Comparison of ENCODE assay signal across 8 cellular contexts in the genomic region with DNA sequence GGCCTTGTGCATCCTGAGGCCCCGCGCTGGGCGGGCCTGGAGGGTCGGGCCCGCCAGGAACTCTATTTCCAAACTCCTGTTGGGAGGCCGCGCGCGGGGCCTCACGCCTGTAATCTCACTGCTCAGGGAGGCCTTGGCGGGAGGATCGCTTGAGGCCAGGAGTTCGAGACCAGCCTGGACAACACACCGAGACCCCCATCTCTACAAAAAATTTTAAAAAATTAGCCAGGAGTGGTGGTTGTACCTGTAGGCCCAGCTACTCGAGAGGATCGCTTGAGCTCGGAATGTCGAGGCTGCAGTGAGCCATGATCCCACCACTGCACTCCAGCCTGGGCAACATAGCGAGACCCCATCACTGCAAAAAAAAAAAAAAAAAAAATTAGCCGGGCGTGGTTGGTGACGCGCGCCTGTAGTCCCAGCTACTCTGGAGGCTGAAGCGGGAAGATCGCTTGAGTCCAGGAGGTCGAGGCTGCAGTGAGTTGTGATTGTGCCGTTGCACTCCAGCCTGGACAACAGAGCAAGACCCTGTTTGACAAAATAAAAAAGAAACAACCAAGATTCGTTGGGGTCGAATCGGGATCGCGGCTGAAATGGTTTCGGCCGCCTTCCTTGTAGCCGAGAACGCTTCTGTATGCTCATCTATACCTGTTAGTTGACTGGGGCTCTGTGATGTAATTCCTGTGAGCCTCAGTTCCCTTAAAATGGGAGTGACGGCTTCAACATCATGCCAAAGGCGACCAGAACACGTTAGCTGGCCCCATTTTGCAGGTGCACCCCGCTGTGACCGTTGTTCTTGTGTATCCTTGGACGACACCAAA. TPM values are rescaled to one million over a fixed set of nuclear protein-coding genes. Genes with fewer than 3 reads are reported as not detected.
DNase-seq lines count a peak whose midpoint lies in the region; ATAC-seq and TF ChIP-seq lines count a peak whose summit lies in the region.

No MANE protein-coding gene starts in this region.

- H4K20me1 ChIP-seq in KMS-11 (ENCODE audit: insufficient read depth): peaks cover 27% of the 10 kb centered on the region

- H3K27me3 Mint-ChIP-seq in chondrocyte (ENCODE audit: low read depth): no peaks in the 10 kb centered on the region

- H3K4me1 ChIP-seq in KMS-11 (ENCODE audit: low read depth, poor library complexity, severe bottlenecking) (peaks cover 58% of the 10 kb centered on the region), muscle layer of colon (ENCODE audit: insufficient read depth, low read length) (peaks cover 58% of the 10 kb centered on the region)

- H3K4me1 Mint-ChIP-seq in chondrocyte (ENCODE audit: low read depth): peaks cover 62% of the 10 kb centered on the region

- TF ChIP-seq CTCF in AG04450 (IDR thresholded peaks at IDR 0.05; ENCODE audit: low read depth, low read length) (no peak), KMS-11 (conservative IDR thresholded peaks at IDR 0.05; ENCODE audit: low read depth, low read length) (no peak), chondrocyte (IDR thresholded peaks at IDR 0.05) (no peak)

- peaks cover 3% of the 10 kb centered on the region for H3K36me3 Mint-ChIP-seq in chondrocyte (ENCODE audit: low read depth)

- H3K27me3 ChIP-seq in AG04450 (ENCODE audit: control insufficient read depth, insufficient read depth, low read length) (no peaks in the 10 kb centered on the region), KMS-11 (ENCODE audit: insufficient read depth, low read depth) (no peaks in the 10 kb centered on the region), muscle layer of colon (ENCODE audit: control insufficient read depth in 1 of 2, insufficient read depth in 2 of 2, low read length in 2 of 2) (no peaks in the 10 kb centered on the region)

- POLR2A ChIA-PET in AG04450 (lab: Yijun Ruan, JAX): interaction anchor here (0.6 to 1.1 kb wide), 2 partner anchors 79 to 239 kb away, joined by 4 to 5 read pairs; partner anchors contain the start of gene GADD45B

- CTCF ChIA-PET in AG04450 (lab: Charles Lee): interaction anchor here (1.3 to 2.8 kb wide), 2 partner anchors 79 to 81 kb away, joined by 8 to 14 read pairs; no protein-coding TSS in a partner anchor

- no peak for DNase-seq in AG04450 (ENCODE audit: low read depth, low spot score)
- DNase-seq in chondrocyte (ENCODE audit: low spot score): no peak
- DNase-seq in NCI-H2171 (lab: John Stamatoyannopoulos, UW): no peak
- DNase-seq in DMS53 (lab: John Stamatoyannopoulos, UW): no peak
- no peak for DNase-seq in NCI-H2227 (lab: John Stamatoyannopoulos, UW; ENCODE audit: unreplicated experiment)

- no peaks in the 10 kb centered on the region for H3K9me3 Mint-ChIP-seq in chondrocyte (ENCODE audit: low read depth)

- peak overlapping the region; percentile 96 for H3K4me3 Mint-ChIP-seq in chondrocyte (ENCODE audit: unreplicated experiment)

- H3K27ac ChIP-seq in AG04450 (ENCODE audit: low read depth, low read length) (peak overlapping the region; percentile 95), KMS-11 (peak overlapping the region; percentile 78), muscle layer of colon (ENCODE audit: low read depth, low read length) (peak overlapping the region; percentile 99)

- ATAC-seq in GM19463 (IDR thresholded peaks at IDR 0.05; ENCODE audit: unreplicated experiment): no peak

- H3K9me3 ChIP-seq in AG04450 (ENCODE audit: control insufficient read depth, insufficient read depth, low read length): peaks cover 5% of the 10 kb centered on the region
- H3K9me3 ChIP-seq in muscle layer of colon (ENCODE audit: low read length): no peaks in the 10 kb centered on the region

- H3K4me3 ChIP-seq in AG04450 (ENCODE audit: low read depth, low read length) (peak overlapping the region; percentile 83), KMS-11 (IDR thresholded peaks at IDR 0.05; ENCODE audit: insufficient read depth, low read depth, low read length) (no peak overlapping the region), muscle layer of colon (ENCODE audit: low read depth in 1 of 2, low read length in 2 of 2) (peak overlapping the region; percentile 65 to 96)

- H3K79me2 ChIP-seq in KMS-11 (ENCODE audit: insufficient read depth, low read depth): peaks cover 90% of the 10 kb centered on the region

- H2AFZ ChIP-seq in KMS-11 (ENCODE audit: low read depth): peak overlapping the region; percentile 76; the same call in 1 of the 2 replicates

- H3K27ac Mint-ChIP-seq in chondrocyte (ENCODE audit: unreplicated experiment): peak overlapping the region; percentile 100

- H3K4me2 ChIP-seq in KMS-11: peak overlapping the region; percentile 85

- H3K36me3 ChIP-seq in KMS-11 (ENCODE audit: insufficient read depth) (peaks cover 3% of the 10 kb centered on the region; the same call in 1 of the 2 replicates), muscle layer of colon (ENCODE audit: insufficient read depth, low read length) (peaks cover 14% of the 10 kb centered on the region)

- peak overlapping the region; percentile 88 for H3K9ac ChIP-seq in KMS-11
- H3K9ac ChIP-seq in muscle layer of colon (ENCODE audit: low read length): peak overlapping the region; percentile 90

RNA-seq across cellular contexts. Expression of gene SF3A2, which starts 0.6 kb away (rescaled TPM):
- 7.0 and 9.5 TPM in 2 replicates for polyA plus RNA-seq in AG04450 (2011; rRNA removed)
- 11.7 and 14.1 TPM in 2 replicates for polyA minus RNA-seq in AG04450 (2011; rRNA and poly(A)+ RNA removed)
- total RNA-seq in chondrocyte: 71.2 to 81.5 TPM (median 74.9 TPM) in 3 replicates

RNA-seq across cellular contexts. Expression of gene PLEKHJ1, which starts 1.1 kb away (rescaled TPM):
- polyA plus RNA-seq in AG04450 (2011; rRNA removed): 38.7 and 39.3 TPM in 2 replicates
- 21.1 and 30.5 TPM in 2 replicates for polyA minus RNA-seq in AG04450 (2011; rRNA and poly(A)+ RNA removed)
- total RNA-seq in chondrocyte: 36.6 to 45.4 TPM (median 42.4 TPM) in 3 replicates

RNA-seq across cellular contexts. Expression of gene AMH, which starts 11.9 kb away (rescaled TPM):
- not detected in 2 replicates for polyA plus RNA-seq in AG04450 (2011; rRNA removed)
- not detected in 2 replicates for polyA minus RNA-seq in AG04450 (2011; rRNA and poly(A)+ RNA removed)
- 10.2 to 18.8 TPM (median 10.8 TPM) in 3 replicates for total RNA-seq in chondrocyte

RNA-seq across cellular contexts. Expression of gene JSRP1, which starts 19.0 kb away (rescaled TPM):
- polyA plus RNA-seq in AG04450 (2011; rRNA removed): not detected in 2 replicates
- not detected in 2 replicates for polyA minus RNA-seq in AG04450 (2011; rRNA and poly(A)+ RNA removed)
- 0.42 to 0.51 TPM in 2 of 3 replicates, not detected in the other for total RNA-seq in chondrocyte

RNA-seq across cellular contexts. Expression of gene PEAK3, which starts 44.7 kb away (rescaled TPM):
- polyA plus RNA-seq in AG04450 (2011; rRNA removed): 0.04 TPM in 1 of 2 replicates, not detected in the other
- polyA minus RNA-seq in AG04450 (2011; rRNA and poly(A)+ RNA removed): not detected in 2 replicates
- 0.31 to 0.50 TPM (median 0.38 TPM) in 3 replicates for total RNA-seq in chondrocyte
